9 cellular contexts compared by ENCODE assay signal in genomic region chr6:3229566-3230274, GRCh38. TPM values are rescaled to one million over a fixed set of nuclear protein-coding genes. Genes with fewer than 3 reads are reported as not detected.
DNase-seq lines count a peak whose midpoint lies in the region; ATAC-seq, FAIRE-seq and TF ChIP-seq lines count a peak whose summit lies in the region.
"Had no signal": no experiment of that assay in that cellular context is flagged by ENCODE, and none has a peak within 500 bp of the region (broad histone marks: within the 10 kb centered on the region; RNA-seq: fewer than 3 reads in every experiment).

No MANE protein-coding gene starts in this region.

- TF ChIP-seq POLR2A in GM12878 (IDR thresholded peaks at IDR 0.05; ENCODE audit: low read depth, low read length): no peak

- H3K4me1 ChIP-seq in GM12878 (ENCODE audit: control insufficient read depth, insufficient read depth, low read length): peaks cover 39% of the 10 kb centered on the region

- DNase-seq in DMS153 (lab: John Stamatoyannopoulos, UW) (peak; percentile 19), DMS153 treated with DMSO at 0.1 percent for 48 hours (lab: John Stamatoyannopoulos, UW; ENCODE audit: unreplicated experiment) (no peak), NCI-H2227 treated with DMSO at 0.1 percent for 48 hours (lab: John Stamatoyannopoulos, UW) (peak; percentile 40), GM12878 (ENCODE audit: low read depth, low spot score) (no peak), neural crest cell (ENCODE audit: low read depth, low spot score) (peak; percentile 45), superior temporal gyrus (ENCODE audit: extremely low spot score) (no peak)

- in situ Hi-C loops in GM12878 (cut with MboI): no loop called here

- peaks cover 32 to 35% of the 10 kb centered on the region in 2 experiments for H3K27me3 ChIP-seq in GM12878 (replicated peaks in 1 of 2; ENCODE audit: control insufficient read depth in 2 of 2, insufficient read depth in 2 of 2, low read length in 1 of 2)

- TF ChIP-seq EP300 in GM12878 (IDR thresholded peaks at IDR 0.05; ENCODE audit: borderline replicate concordance in 1 of 2, control insufficient read depth in 1 of 2, low read depth in 2 of 2, low read length in 2 of 2): no peak

- peak overlapping the region; percentile 42; the same call in 1 of the 2 replicates for H3K4me3 ChIP-seq in GM12878
- H3K4me3 ChIP-seq: thyroid gland had no signal

- intact Hi-C loops in GM12878 (cut with micrococcal nuclease; ENCODE audit: unreplicated experiment): no loop called here

- H3K27ac ChIP-seq in GM12878 (ENCODE audit: control insufficient read depth, insufficient read depth): no peak overlapping the region
- H3K27ac ChIP-seq: thyroid gland had no signal

- peaks cover 64% of the 10 kb centered on the region for H3K4me1 Mint-ChIP-seq in neural crest cell

- no peaks in the 10 kb centered on the region for H3K79me2 ChIP-seq in GM12878 (ENCODE audit: control insufficient read depth, insufficient read depth, low read length)

- no peaks in the 10 kb centered on the region for H3K9me3 ChIP-seq in GM12878 (replicated peaks; ENCODE audit: control insufficient read depth, insufficient read depth, low read length)
- H3K9me3 ChIP-seq: thyroid gland had no signal

- POLR2A ChIA-PET in GM12878 (lab: Charles Lee): interaction anchor here (0.7 kb wide), 1 partner anchor 18 kb away, joined by 3 read pairs; no protein-coding TSS in a partner anchor

- ATAC-seq in GM12878 (peak; percentile 56), HG02870 (IDR thresholded peaks at IDR 0.05; ENCODE audit: unreplicated experiment) (no peak), HG02588 (IDR thresholded peaks at IDR 0.05; ENCODE audit: unreplicated experiment) (no peak)

- FAIRE-seq in GM12878 (lab: Jason Lieb, UNC): no peak

- no peaks in the 10 kb centered on the region for H3K36me3 ChIP-seq in GM12878 (ENCODE audit: control insufficient read depth in 2 of 2, insufficient read depth in 2 of 2, low read length in 1 of 2)
- H3K36me3 ChIP-seq: thyroid gland had no signal

- CTCF ChIA-PET in GM12878 (lab: Yijun Ruan, JAX): interaction anchor here (0.8 to 1.2 kb wide), 2 partner anchors 12 to 22 kb away, joined by 3 to 5 read pairs; no protein-coding TSS in a partner anchor

- WGBS in GM12878 (ENCODE audit: insufficient coverage, insufficient replicate concordance, low lambda C conversion rate, missing lambda C conversion rate): 9% methylated on average over 25 of the region's 31 CpGs

- H4K20me1 ChIP-seq in GM12878 (ENCODE audit: control insufficient read depth, insufficient read depth): no peaks in the 10 kb centered on the region

- BruUV-seq in GM12878 (replicated peaks; lab: Mats Ljungman, UMichigan): no TSS peak

- SMC1A ChIA-PET in GM12878 (lab: Charles Lee; ENCODE audit: uncharacterized antibody, unreplicated experiment): interaction anchor here (1.3 kb wide), 1 partner anchor 21 kb away, joined by 7 read pairs; no protein-coding TSS in a partner anchor

- RAD21 ChIA-PET in GM12878 (lab: Charles Lee; ENCODE audit: unreplicated experiment): interaction anchor here (0.8 to 1.0 kb wide), 2 partner anchors 10 to 19 kb away, joined by 3 read pairs; no protein-coding TSS in a partner anchor

- H2AFZ ChIP-seq in GM12878 (ENCODE audit: control insufficient read depth, low read depth, low read length): peak overlapping the region; percentile 63

- H3K36me3 Mint-ChIP-seq in neural crest cell (ENCODE audit: low read depth): peaks cover 9% of the 10 kb centered on the region

- H3K4me3 Mint-ChIP-seq in neural crest cell: peak overlapping the region; percentile 97

- H3K27me3 Mint-ChIP-seq in neural crest cell (ENCODE audit: low read depth): peaks cover 26% of the 10 kb centered on the region

- H3K9me3 Mint-ChIP-seq in neural crest cell: no peaks in the 10 kb centered on the region

- TF ChIP-seq RAD21 in GM12878 (IDR thresholded peaks at IDR 0.05; ENCODE audit: insufficient read depth, low read depth, low read length): no peak

- TF ChIP-seq CTCF in GM12878 (IDR thresholded peaks at IDR 0.05 in 2 of 3, conservative IDR thresholded peaks at IDR 0.05 in 1 of 3; ENCODE audit: control insufficient read depth in 2 of 3, extremely low read depth in 1 of 3, insufficient read depth in 1 of 3, low read depth in 3 of 3, low read length in 3 of 3) (0 out of 6 replicates have a peak, but pooled peaks of 2 of the 3 experiments have one; percentile 8 to 14), neural crest cell (conservative IDR thresholded peaks at IDR 0.05) (no peak)

- peak overlapping the region; percentile 100 for H3K27ac Mint-ChIP-seq in neural crest cell (ENCODE audit: unreplicated experiment)

- peak overlapping the region; percentile 92 for H3K4me2 ChIP-seq in GM12878 (ENCODE audit: control insufficient read depth, insufficient read depth)

- no peak overlapping the region for H3K9ac ChIP-seq in GM12878 (ENCODE audit: control insufficient read depth, insufficient read depth, low read length)

TF ChIP-seq in GM12878, 131 proteins besides CTCF, POLR2A, EP300 and RAD21:
- TF ChIP-seq ESRRA (IDR thresholded peaks at IDR 0.05; ENCODE audit: low read length): no peak
- TF ChIP-seq EED (IDR thresholded peaks at IDR 0.05; ENCODE audit: low read depth): peak; percentile 36; the same call in 1 of the 2 replicates
TF ChIP-seq in GM12878: peak in this region for 1.

RNA-seq across cellular contexts. Expression of gene TUBB2B, which starts 2.3 kb away (rescaled TPM):
- total RNA-seq in GM12878 (2013; cell fraction: nucleolus; rRNA removed): 1.7 TPM in 2 replicates
- total RNA-seq in GM12878 (2014; rRNA removed) (45.4 and 54.7 TPM in 2 replicates), GM12878 (2014; rRNA removed; fragmentation: Illumina TruSeq; extraction: Trizol) (32.7 and 36.9 TPM in 2 replicates), GM12878 (2021) (55.4 and 63.2 TPM in 2 replicates), neural crest cell (655 and 665 TPM in 2 replicates)
- 6.2 TPM for polyA plus RNA-seq in GM12878 (2011; ENCODE audit: low read depth)
- polyA plus RNA-seq in GM12878 (2011; rRNA removed) (1.7 and 3.6 TPM in 2 replicates), GM12878 (2014; fragmentation: Illumina TruSeq; extraction: Trizol) (14.3 and 30.9 TPM in 2 replicates), GM12878 (2014; fragmentation: Nextera tagmentation; extraction: Ambion mirVana) (1 to 10 TPM; 2.6 to 5.8 TPM), GM12878 (2014; rRNA removed) (75.2 and 81.4 TPM in 2 replicates), GM12878 (2016; fragmentation: Nextera tagmentation; extraction: Ambion mirVana) (10 to 100 TPM in 1 of 2 experiments, 1 to 10 TPM in 1; 7.9 to 11.6 TPM)
- 3.4 and 5.6 TPM in 2 replicates for polyA plus RNA-seq in GM12878 (2011; cell fraction: cytosol; rRNA removed)
- 2.8 and 3.0 TPM in 2 replicates for polyA plus RNA-seq in GM12878 (2011; cell fraction: nucleus; rRNA removed)
- polyA plus RNA-seq in GM12878 (2012): 19.4 and 30.4 TPM in 2 replicates
- 2.8 and 4.0 TPM in 2 replicates for polyA minus RNA-seq in GM12878 (2011; rRNA and poly(A)+ RNA removed)
- polyA minus RNA-seq in GM12878 (2011; cell fraction: cytosol; rRNA and poly(A)+ RNA removed): 0.67 and 1.7 TPM in 2 replicates
- 0.86 and 1.1 TPM in 2 replicates for polyA minus RNA-seq in GM12878 (2011; cell fraction: nucleus; rRNA and poly(A)+ RNA removed)

RNA-seq across cellular contexts. Expression of gene PSMG4, which starts 29.0 kb away (rescaled TPM):
- 80.6 and 82.0 TPM in 2 replicates for total RNA-seq in GM12878 (2013; cell fraction: nucleolus; rRNA removed)
- total RNA-seq in GM12878 (2014; rRNA removed) (51.4 and 56.9 TPM in 2 replicates), GM12878 (2014; rRNA removed; fragmentation: Illumina TruSeq; extraction: Trizol) (19.6 and 22.8 TPM in 2 replicates), GM12878 (2021) (32.4 and 32.9 TPM in 2 replicates), neural crest cell (26.3 and 27.9 TPM in 2 replicates)
- 9.2 TPM for polyA plus RNA-seq in GM12878 (2011; ENCODE audit: low read depth)
- polyA plus RNA-seq in GM12878 (2011; rRNA removed) (25.3 and 26.6 TPM in 2 replicates), GM12878 (2014; fragmentation: Illumina TruSeq; extraction: Trizol) (8.2 and 11.4 TPM in 2 replicates), GM12878 (2014; fragmentation: Nextera tagmentation; extraction: Ambion mirVana) (10 to 100 TPM in 1 of 2 experiments, 1 to 10 TPM in 1; 7.1 to 14.2 TPM), GM12878 (2014; rRNA removed) (62.6 and 67.1 TPM in 2 replicates), GM12878 (2016; fragmentation: Nextera tagmentation; extraction: Ambion mirVana) (10 to 100 TPM; 54.6 to 59.3 TPM)
- 35.6 and 60.0 TPM in 2 replicates for polyA plus RNA-seq in GM12878 (2011; cell fraction: cytosol; rRNA removed)
- 35.9 and 43.3 TPM in 2 replicates for polyA plus RNA-seq in GM12878 (2011; cell fraction: nucleus; rRNA removed)
- polyA plus RNA-seq in GM12878 (2012): 17.4 and 18.7 TPM in 2 replicates
- 25.8 and 28.8 TPM in 2 replicates for polyA minus RNA-seq in GM12878 (2011; rRNA and poly(A)+ RNA removed)
- 5.7 and 10.1 TPM in 2 replicates for polyA minus RNA-seq in GM12878 (2011; cell fraction: cytosol; rRNA and poly(A)+ RNA removed)
- polyA minus RNA-seq in GM12878 (2011; cell fraction: nucleus; rRNA and poly(A)+ RNA removed): 20.2 and 40.2 TPM in 2 replicates

Comparison
In these comparisons a context has a peak if more than half of its experiments do, and no peak if none do; other contexts are left out.
1. DNase-seq: peak in DMS153 (single experiment), NCI-H2227 treated with DMSO at 0.1 percent for 48 hours (single experiment) and neural crest cell (single experiment); none in DMS153 treated with DMSO at 0.1 percent for 48 hours (single experiment), GM12878 (single experiment) and superior temporal gyrus (single experiment).
2. RNA of gene TUBB2B, which starts 2.3 kb away (total RNA-seq): 655 to 665 TPM in neural crest cell; 1.7 to 63.2 TPM in GM12878; every median in the first group is over 10 times any median in the second.